ENCODE assay signal across 1 cellular context in the genomic region with DNA sequence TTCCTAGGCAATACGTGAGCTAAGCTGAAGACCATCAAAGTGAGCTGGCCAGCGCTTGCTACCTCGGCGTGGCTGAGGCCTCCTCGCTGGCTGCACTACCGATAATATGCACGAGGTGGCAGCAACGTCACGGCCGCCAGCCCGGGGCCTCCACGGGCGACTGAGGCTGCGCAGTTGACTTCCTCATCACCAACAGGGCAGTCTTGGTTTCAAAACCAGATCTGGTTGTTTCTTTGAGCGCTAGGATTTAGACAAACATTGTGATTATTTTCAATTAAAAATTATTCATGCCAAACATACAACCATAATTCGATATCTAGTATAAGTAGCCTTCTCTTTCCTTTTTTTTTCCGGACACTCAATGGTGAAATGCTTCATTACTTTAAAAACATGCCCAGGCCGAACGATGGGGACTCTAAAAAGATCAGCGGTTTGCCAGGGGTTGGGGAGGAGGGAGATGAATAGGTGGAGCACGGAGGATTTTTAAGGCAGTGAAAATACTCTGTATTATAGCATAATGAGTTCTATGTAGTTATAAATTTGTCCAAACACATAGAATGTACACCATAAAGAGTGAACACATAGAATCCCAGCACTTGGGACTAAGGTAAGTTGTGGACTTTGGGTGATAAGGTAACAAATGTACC.
A peak's percentile ranks its signal among the peaks of the same experiment; 100 is the strongest.
TF ChIP-seq lines count a peak whose summit lies in the region.

No MANE protein-coding gene starts in this region.

TF ChIP-seq in K562, 482 proteins besides CTCF, POLR2A, EP300 and RAD21 (continued from another document and continues in another):
- TF ChIP-seq, protein P1, sequence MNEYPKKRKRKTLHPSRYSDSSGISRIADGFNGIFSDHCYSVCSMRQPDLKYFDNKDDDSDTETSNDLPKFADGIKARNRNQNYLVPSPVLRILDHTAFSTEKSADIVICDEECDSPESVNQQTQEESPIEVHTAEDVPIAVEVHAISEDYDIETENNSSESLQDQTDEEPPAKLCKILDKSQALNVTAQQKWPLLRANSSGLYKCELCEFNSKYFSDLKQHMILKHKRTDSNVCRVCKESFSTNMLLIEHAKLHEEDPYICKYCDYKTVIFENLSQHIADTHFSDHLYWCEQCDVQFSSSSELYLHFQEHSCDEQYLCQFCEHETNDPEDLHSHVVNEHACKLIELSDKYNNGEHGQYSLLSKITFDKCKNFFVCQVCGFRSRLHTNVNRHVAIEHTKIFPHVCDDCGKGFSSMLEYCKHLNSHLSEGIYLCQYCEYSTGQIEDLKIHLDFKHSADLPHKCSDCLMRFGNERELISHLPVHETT (CRISPR knock-in tag; conservative IDR thresholded peaks at IDR 0.05 in 1 of 2, IDR thresholded peaks at IDR 0.05 in 1 of 2): no peak
- no peak for TF ChIP-seq MEF2A (IDR thresholded peaks at IDR 0.05; ENCODE audit: control insufficient read depth, low read depth, low read length)
- TF ChIP-seq, protein P2, sequence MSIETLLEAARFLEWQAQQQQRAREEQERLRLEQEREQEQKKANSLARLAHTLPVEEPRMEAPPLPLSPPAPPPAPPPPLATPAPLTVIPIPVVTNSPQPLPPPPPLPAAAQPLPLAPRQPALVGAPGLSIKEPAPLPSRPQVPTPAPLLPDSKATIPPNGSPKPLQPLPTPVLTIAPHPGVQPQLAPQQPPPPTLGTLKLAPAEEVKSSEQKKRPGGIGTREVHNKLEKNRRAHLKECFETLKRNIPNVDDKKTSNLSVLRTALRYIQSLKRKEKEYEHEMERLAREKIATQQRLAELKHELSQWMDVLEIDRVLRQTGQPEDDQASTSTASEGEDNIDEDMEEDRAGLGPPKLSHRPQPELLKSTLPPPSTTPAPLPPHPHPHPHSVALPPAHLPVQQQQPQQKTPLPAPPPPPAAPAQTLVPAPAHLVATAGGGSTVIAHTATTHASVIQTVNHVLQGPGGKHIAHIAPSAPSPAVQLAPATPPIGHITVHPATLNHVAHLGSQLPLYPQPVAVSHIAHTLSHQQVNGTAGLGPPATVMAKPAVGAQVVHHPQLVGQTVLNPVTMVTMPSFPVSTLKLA (conservative IDR thresholded peaks at IDR 0.05): peak; percentile 27 to 43; a peak in 2 of 4 replicates
- TF ChIP-seq MECOM (CRISPR knock-in tag; IDR thresholded peaks at IDR 0.05): no peak
- TF ChIP-seq FOXA3 (CRISPR knock-in tag; conservative IDR thresholded peaks at IDR 0.05 in 1 of 2, IDR thresholded peaks at IDR 0.05 in 1 of 2): no peak
- TF ChIP-seq ZNF263 (CRISPR knock-in tag; IDR thresholded peaks at IDR 0.05; ENCODE audit: borderline replicate concordance): peak; percentile 91
- TF ChIP-seq MIER1 (IDR thresholded peaks at IDR 0.05; ENCODE audit: low read depth): no peak
- 0 out of 4 replicates have a peak, but pooled peaks of 1 of the 2 experiments have one; percentile 23 for TF ChIP-seq MAZ (CRISPR knock-in tag; conservative IDR thresholded peaks at IDR 0.05 in 1 of 2, IDR thresholded peaks at IDR 0.05 in 1 of 2)
- no peak for TF ChIP-seq NCOA6 (IDR thresholded peaks at IDR 0.05)
- no peak for TF ChIP-seq ERF (CRISPR knock-in tag; IDR thresholded peaks at IDR 0.05)
- TF ChIP-seq, protein P3, sequence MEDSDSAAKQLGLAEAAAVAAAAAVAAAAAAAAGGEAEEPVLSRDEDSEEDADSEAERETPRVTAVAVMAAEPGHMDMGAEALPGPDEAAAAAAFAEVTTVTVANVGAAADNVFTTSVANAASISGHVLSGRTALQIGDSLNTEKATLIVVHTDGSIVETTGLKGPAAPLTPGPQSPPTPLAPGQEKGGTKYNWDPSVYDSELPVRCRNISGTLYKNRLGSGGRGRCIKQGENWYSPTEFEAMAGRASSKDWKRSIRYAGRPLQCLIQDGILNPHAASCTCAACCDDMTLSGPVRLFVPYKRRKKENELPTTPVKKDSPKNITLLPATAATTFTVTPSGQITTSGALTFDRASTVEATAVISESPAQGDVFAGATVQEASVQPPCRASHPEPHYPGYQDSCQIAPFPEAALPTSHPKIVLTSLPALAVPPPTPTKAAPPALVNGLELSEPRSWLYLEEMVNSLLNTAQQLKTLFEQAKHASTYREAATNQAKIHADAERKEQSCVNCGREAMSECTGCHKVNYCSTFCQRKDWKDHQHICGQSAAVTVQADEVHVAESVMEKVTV (CRISPR knock-in tag; IDR thresholded peaks at IDR 0.05): peak; percentile 93
- peak; percentile 83 for TF ChIP-seq SPI1 (IDR thresholded peaks at IDR 0.05; ENCODE audit: borderline replicate concordance, low read depth, low read length)
- TF ChIP-seq ATF7 (IDR thresholded peaks at IDR 0.05): 0 out of 2 replicates have a peak, but pooled peaks have one; percentile 8
- peak; percentile 82 for TF ChIP-seq CC2D1A (IDR thresholded peaks at IDR 0.05)
- TF ChIP-seq SP1 (CRISPR knock-in tag; IDR thresholded peaks at IDR 0.05): 0 out of 2 replicates have a peak, but pooled peaks have one; percentile 47
- TF ChIP-seq ZNF707 (CRISPR knock-in tag; conservative IDR thresholded peaks at IDR 0.05): no peak
- no peak for TF ChIP-seq RFX5 (IDR thresholded peaks at IDR 0.05; ENCODE audit: low read depth, low read length)
- TF ChIP-seq, protein P4, sequence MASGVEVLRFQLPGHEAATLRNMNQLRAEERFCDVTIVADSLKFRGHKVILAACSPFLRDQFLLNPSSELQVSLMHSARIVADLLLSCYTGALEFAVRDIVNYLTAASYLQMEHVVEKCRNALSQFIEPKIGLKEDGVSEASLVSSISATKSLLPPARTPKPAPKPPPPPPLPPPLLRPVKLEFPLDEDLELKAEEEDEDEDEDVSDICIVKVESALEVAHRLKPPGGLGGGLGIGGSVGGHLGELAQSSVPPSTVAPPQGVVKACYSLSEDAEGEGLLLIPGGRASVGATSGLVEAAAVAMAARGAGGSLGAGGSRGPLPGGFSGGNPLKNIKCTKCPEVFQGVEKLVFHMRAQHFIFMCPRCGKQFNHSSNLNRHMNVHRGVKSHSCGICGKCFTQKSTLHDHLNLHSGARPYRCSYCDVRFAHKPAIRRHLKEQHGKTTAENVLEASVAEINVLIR (CRISPR knock-in tag; IDR thresholded peaks at IDR 0.05): no peak
- no peak for TF ChIP-seq SNRNP70 (optimal IDR thresholded peaks at IDR 0.05; ENCODE audit: low read depth, low read length)
- TF ChIP-seq HCFC1 (IDR thresholded peaks at IDR 0.05; ENCODE audit: low read depth, low read length): peak; percentile 43; the same call in 1 of the 2 replicates
- TF ChIP-seq HDAC3 (IDR thresholded peaks at IDR 0.05; ENCODE audit: borderline replicate concordance, partially characterized antibody): peak; percentile 10
- TF ChIP-seq, protein P5, sequence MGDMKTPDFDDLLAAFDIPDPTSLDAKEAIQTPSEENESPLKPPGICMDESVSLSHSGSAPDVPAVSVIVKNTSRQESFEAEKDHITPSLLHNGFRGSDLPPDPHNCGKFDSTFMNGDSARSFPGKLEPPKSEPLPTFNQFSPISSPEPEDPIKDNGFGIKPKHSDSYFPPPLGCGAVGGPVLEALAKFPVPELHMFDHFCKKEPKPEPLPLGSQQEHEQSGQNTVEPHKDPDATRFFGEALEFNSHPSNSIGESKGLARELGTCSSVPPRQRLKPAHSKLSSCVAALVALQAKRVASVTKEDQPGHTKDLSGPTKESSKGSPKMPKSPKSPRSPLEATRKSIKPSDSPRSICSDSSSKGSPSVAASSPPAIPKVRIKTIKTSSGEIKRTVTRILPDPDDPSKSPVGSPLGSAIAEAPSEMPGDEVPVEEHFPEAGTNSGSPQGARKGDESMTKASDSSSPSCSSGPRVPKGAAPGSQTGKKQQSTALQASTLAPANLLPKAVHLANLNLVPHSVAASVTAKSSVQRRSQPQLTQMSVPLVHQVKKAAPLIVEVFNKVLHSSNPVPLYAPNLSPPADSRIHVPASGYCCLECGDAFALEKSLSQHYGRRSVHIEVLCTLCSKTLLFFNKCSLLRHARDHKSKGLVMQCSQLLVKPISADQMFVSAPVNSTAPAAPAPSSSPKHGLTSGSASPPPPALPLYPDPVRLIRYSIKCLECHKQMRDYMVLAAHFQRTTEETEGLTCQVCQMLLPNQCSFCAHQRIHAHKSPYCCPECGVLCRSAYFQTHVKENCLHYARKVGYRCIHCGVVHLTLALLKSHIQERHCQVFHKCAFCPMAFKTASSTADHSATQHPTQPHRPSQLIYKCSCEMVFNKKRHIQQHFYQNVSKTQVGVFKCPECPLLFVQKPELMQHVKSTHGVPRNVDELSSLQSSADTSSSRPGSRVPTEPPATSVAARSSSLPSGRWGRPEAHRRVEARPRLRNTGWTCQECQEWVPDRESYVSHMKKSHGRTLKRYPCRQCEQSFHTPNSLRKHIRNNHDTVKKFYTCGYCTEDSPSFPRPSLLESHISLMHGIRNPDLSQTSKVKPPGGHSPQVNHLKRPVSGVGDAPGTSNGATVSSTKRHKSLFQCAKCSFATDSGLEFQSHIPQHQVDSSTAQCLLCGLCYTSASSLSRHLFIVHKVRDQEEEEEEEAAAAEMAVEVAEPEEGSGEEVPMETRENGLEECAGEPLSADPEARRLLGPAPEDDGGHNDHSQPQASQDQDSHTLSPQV (IDR thresholded peaks at IDR 0.05): 0 out of 2 replicates have a peak, but pooled peaks have one; percentile 29
- TF ChIP-seq, protein P6, sequence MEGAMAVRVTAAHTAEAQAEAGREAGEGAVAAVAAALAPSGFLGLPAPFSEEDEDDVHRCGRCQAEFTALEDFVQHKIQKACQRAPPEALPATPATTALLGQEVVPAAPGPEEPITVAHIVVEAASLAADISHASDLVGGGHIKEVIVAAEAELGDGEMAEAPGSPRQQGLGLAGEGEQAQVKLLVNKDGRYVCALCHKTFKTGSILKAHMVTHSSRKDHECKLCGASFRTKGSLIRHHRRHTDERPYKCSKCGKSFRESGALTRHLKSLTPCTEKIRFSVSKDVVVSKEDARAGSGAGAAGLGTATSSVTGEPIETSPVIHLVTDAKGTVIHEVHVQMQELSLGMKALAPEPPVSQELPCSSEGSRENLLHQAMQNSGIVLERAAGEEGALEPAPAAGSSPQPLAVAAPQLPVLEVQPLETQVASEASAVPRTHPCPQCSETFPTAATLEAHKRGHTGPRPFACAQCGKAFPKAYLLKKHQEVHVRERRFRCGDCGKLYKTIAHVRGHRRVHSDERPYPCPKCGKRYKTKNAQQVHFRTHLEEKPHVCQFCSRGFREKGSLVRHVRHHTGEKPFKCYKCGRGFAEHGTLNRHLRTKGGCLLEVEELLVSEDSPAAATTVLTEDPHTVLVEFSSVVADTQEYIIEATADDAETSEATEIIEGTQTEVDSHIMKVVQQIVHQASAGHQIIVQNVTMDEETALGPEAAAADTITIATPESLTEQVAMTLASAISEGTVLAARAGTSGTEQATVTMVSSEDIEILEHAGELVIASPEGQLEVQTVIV (CRISPR knock-in tag; IDR thresholded peaks at IDR 0.05; ENCODE audit: borderline replicate concordance): no peak
- no peak for TF ChIP-seq LEF1 (IDR thresholded peaks at IDR 0.05)
- TF ChIP-seq XRCC5 (IDR thresholded peaks at IDR 0.05; ENCODE audit: low read depth, low read length): 0 out of 2 replicates have a peak, but pooled peaks have one; percentile 67
- 0 out of 2 replicates have a peak, but pooled peaks have one; percentile 20 for TF ChIP-seq CXXC5 (CRISPR knock-in tag; IDR thresholded peaks at IDR 0.05)
- peak; percentile 37; the same call in 1 of the 2 replicates for TF ChIP-seq CBFA2T3 (IDR thresholded peaks at IDR 0.05)
- TF ChIP-seq ATF1 (CRISPR knock-in tag; IDR thresholded peaks at IDR 0.05): no peak
- TF ChIP-seq ATF1 (tag; IDR thresholded peaks at IDR 0.05): peak; percentile 52
- TF ChIP-seq, protein P7, sequence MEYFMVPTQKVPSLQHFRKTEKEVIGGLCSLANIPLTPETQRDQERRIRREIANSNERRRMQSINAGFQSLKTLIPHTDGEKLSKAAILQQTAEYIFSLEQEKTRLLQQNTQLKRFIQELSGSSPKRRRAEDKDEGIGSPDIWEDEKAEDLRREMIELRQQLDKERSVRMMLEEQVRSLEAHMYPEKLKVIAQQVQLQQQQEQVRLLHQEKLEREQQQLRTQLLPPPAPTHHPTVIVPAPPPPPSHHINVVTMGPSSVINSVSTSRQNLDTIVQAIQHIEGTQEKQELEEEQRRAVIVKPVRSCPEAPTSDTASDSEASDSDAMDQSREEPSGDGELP (CRISPR knock-in tag; IDR thresholded peaks at IDR 0.05; ENCODE audit: borderline replicate concordance): peak; percentile 56; the same call in 1 of the 2 replicates
- TF ChIP-seq L3MBTL2 (IDR thresholded peaks at IDR 0.05): peak; percentile 43; the same call in 1 of the 2 replicates
- TF ChIP-seq TOE1 (IDR thresholded peaks at IDR 0.05; ENCODE audit: borderline replicate concordance): 0 out of 2 replicates have a peak, but pooled peaks have one; percentile 12
- TF ChIP-seq TOE1 (CRISPR knock-in tag; IDR thresholded peaks at IDR 0.05; ENCODE audit: borderline replicate concordance, low read depth): no peak
